8 cellular contexts compared by ENCODE assay signal in genomic region chr1:61743432-61743705, GRCh38. TPM values are rescaled to one million over a fixed set of nuclear protein-coding genes. Genes with fewer than 3 reads are reported as not detected.
A peak's percentile ranks its signal among the peaks of the same experiment; 100 is the strongest.
DNase-seq lines count a peak whose midpoint lies in the region; ATAC-seq, FAIRE-seq and TF ChIP-seq lines count a peak whose summit lies in the region.

No MANE protein-coding gene starts in this region.

- POLR2A ChIA-PET in activated CD4-positive, alpha-beta T cell treated with anti-CD3 and anti-CD28 coated beads, Interleukin-2, amount 10 ng/mL, durations not matched to agents 7 days and 5 days (lab: Charles Lee), result no interaction called here

- no peaks in the 10 kb centered on the region for H3K27me3 ChIP-seq in lower lobe of right lung (ENCODE audit: low read depth)
- H3K27me3 ChIP-seq in thoracic aorta (replicated peaks; ENCODE audit: insufficient read depth), result no peaks in the 10 kb centered on the region

- CTCF ChIA-PET in activated CD4-positive, alpha-beta T cell treated with anti-CD3 and anti-CD28 coated beads, Interleukin-2, amount 10 ng/mL, durations not matched to agents 7 days and 5 days (lab: Charles Lee), result interaction anchor here (1.4 kb wide), 1 partner anchor 12 kb away, joined by 4 read pairs; no protein-coding TSS in a partner anchor

- no peaks in the 10 kb centered on the region for H3K36me3 ChIP-seq in lower lobe of right lung
- H3K36me3 ChIP-seq in thoracic aorta, result no peaks in the 10 kb centered on the region

- TF ChIP-seq CTCF in brain (conservative IDR thresholded peaks at IDR 0.05) (no peak), lower lobe of right lung (IDR thresholded peaks at IDR 0.05) (no peak), thoracic aorta (IDR thresholded peaks at IDR 0.05) (no peak), D721Med (IDR thresholded peaks at IDR 0.05; ENCODE audit: insufficient read depth, missing control alignments) (no peak)

- FAIRE-seq in D721Med (lab: Jason Lieb, UNC), result no peak

- H3K9me3 ChIP-seq in lower lobe of right lung, result no peaks in the 10 kb centered on the region
- no peaks in the 10 kb centered on the region for H3K9me3 ChIP-seq in thoracic aorta

- peaks cover 18% of the 10 kb centered on the region for H3K4me1 ChIP-seq in lower lobe of right lung
- H3K4me1 ChIP-seq in thoracic aorta (ENCODE audit: control insufficient read depth in 1 of 2, low read depth in 2 of 2), result peaks cover 21 to 48% of the 10 kb centered on the region in 2 donors

- no peaks in the 10 kb centered on the region for H3K9me3 Mint-ChIP-seq in activated CD4-positive, alpha-beta T cell treated with anti-CD3 and anti-CD28 coated beads, Interleukin-2, amount 10 ng/mL, durations not matched to agents 7 days and 5 days
- no peaks in the 10 kb centered on the region for H3K9me3 Mint-ChIP-seq in brain

- peak overlapping the region; percentile 53 for H3K4me3 Mint-ChIP-seq in activated CD4-positive, alpha-beta T cell treated with anti-CD3 and anti-CD28 coated beads, Interleukin-2, amount 10 ng/mL, durations not matched to agents 7 days and 5 days
- peak overlapping the region; percentile 73 to 85 (median 80) for H3K4me3 Mint-ChIP-seq in brain

- DNase-seq in activated CD4-positive, alpha-beta T cell treated with anti-CD3 and anti-CD28 coated beads, Interleukin-2, amount 10 ng/mL, durations not matched to agents 7 days and 5 days, result no peak
- DNase-seq in activated CD4-positive, alpha-beta T cell treated with anti-CD3 and anti-CD28 coated beads, Interleukin-2, amount 50 U/mL, for 1 hour, result no peak
- DNase-seq in lower lobe of right lung (no peak), thoracic aorta (ENCODE audit: low spot score) (no peak), D721Med (ENCODE audit: insufficient read length, low spot score) (no peak)

- peak overlapping the region; percentile 95 for H3K27ac ChIP-seq in lower lobe of right lung
- H3K27ac ChIP-seq in thoracic aorta, result peak overlapping the region; percentile 92 to 99

- peaks cover 31% of the 10 kb centered on the region for H3K4me1 Mint-ChIP-seq in activated CD4-positive, alpha-beta T cell treated with anti-CD3 and anti-CD28 coated beads, Interleukin-2, amount 10 ng/mL, durations not matched to agents 7 days and 5 days
- H3K4me1 Mint-ChIP-seq in brain, result peaks cover 34% of the 10 kb centered on the region

- peaks cover 4% of the 10 kb centered on the region for H3K36me3 Mint-ChIP-seq in activated CD4-positive, alpha-beta T cell treated with anti-CD3 and anti-CD28 coated beads, Interleukin-2, amount 10 ng/mL, durations not matched to agents 7 days and 5 days (ENCODE audit: low read depth)
- no peaks in the 10 kb centered on the region for H3K36me3 Mint-ChIP-seq in brain

- peak overlapping the region; percentile 66 for H3K27ac Mint-ChIP-seq in activated CD4-positive, alpha-beta T cell treated with anti-CD3 and anti-CD28 coated beads, Interleukin-2, amount 10 ng/mL, durations not matched to agents 7 days and 5 days
- H3K27ac Mint-ChIP-seq in brain, result peak overlapping the region; percentile 59 to 93 (median 89)

- ATAC-seq in lower lobe of right lung (no peak), thoracic aorta (ENCODE audit: insufficient number of reproducible peaks, low FRiP score, low read depth) (no peak), HG03135 (IDR thresholded peaks at IDR 0.05; ENCODE audit: unreplicated experiment) (no peak), GM19452 (IDR thresholded peaks at IDR 0.05; ENCODE audit: unreplicated experiment) (no peak)

- H3K27me3 Mint-ChIP-seq in activated CD4-positive, alpha-beta T cell treated with anti-CD3 and anti-CD28 coated beads, Interleukin-2, amount 10 ng/mL, durations not matched to agents 7 days and 5 days, result no peaks in the 10 kb centered on the region
- H3K27me3 Mint-ChIP-seq in brain, result peaks cover 4% of the 10 kb centered on the region

- H3K4me3 ChIP-seq in lower lobe of right lung (peak overlapping the region; percentile 71), thoracic aorta (peak overlapping the region; percentile 78)

- intact Hi-C loops in lower lobe of right lung (cut with DNase I), result no loop called here

RNA-seq across cellular contexts. Expression of gene PATJ, which starts 1.1 kb away (rescaled TPM):
- total RNA-seq in activated CD4-positive, alpha-beta T cell treated with anti-CD3 and anti-CD28 coated beads, Interleukin-2, amount 10 ng/mL, durations not matched to agents 7 days and 5 days, result 10 to 100 TPM; 14.8 to 16.4 TPM
- polyA plus RNA-seq in brain (ENCODE audit: insufficient read depth, low read depth, low replicate concordance), result 6.9 TPM
- total RNA-seq in lower lobe of right lung (63.9 TPM), thoracic aorta (10 to 100 TPM; 47.8 to 64.5 TPM)

RNA-seq across cellular contexts. Expression of gene TM2D1, which starts 18.4 kb away (rescaled TPM):
- 10 to 100 TPM; 32.0 to 34.7 TPM for total RNA-seq in activated CD4-positive, alpha-beta T cell treated with anti-CD3 and anti-CD28 coated beads, Interleukin-2, amount 10 ng/mL, durations not matched to agents 7 days and 5 days
- 43.4 TPM for polyA plus RNA-seq in brain (ENCODE audit: insufficient read depth, low read depth, low replicate concordance)
- 47.8 TPM for total RNA-seq in lower lobe of right lung
- 100 to 1,000 TPM in 1 of 2 donors, 10 to 100 TPM in 1; 93.7 to 114 TPM for total RNA-seq in thoracic aorta
